17 cellular contexts compared by ENCODE assay signal in the genomic region with DNA sequence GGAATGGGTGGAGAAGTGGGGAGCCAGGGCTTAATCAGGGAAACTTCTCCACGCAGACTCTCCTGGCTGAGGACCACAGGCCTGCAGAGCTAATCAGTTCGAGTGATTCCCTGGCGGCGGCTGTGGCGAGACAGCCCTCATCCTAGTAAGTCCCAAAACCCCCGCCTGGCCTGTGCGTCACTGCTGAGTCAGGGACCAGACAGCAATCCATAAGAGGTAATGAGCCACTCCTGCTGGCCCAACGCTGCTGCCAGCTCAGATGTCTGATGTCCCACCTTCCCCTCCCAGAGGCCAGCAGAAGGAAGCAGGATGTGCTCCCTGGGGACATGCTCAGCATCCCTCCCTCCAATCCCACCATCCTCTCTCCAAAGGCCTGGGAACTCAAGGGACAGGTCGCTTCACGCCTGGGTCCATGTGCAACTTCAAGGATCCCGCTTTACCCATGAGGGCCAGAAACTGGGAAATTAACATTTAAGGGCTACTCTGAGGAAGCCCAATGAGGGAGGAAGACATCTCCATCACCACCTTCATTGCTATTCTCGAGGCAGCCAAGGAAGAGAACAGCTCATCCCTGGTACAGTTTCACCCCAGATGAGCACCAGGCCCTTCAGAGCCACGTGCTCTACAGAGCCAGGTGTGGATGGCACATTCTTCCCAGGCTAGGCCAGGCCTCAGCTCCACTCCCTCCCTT. TPM values are rescaled to one million over a fixed set of nuclear protein-coding genes. Genes with fewer than 3 reads are reported as not detected.
DNase-seq lines count a peak whose midpoint lies in the region; ATAC-seq, FAIRE-seq and TF ChIP-seq lines count a peak whose summit lies in the region.
"Had no signal": no experiment of that assay in that cellular context is flagged by ENCODE, and none has a peak within 500 bp of the region (broad histone marks: within the 10 kb centered on the region; RNA-seq: fewer than 3 reads in every experiment).

No MANE protein-coding gene starts in this region.

- peaks cover 57% of the 10 kb centered on the region for H3K36me3 ChIP-seq in bronchial epithelial cell (ENCODE audit: control insufficient read depth, insufficient read depth, low read length)
- peaks cover 0 to 78% of the 10 kb centered on the region in 2 donors for H3K36me3 ChIP-seq in psoas muscle (ENCODE audit: insufficient read depth in 1 of 2, low read depth in 1 of 2)

- intact Hi-C loops in psoas muscle (cut with DNase I), result no loop called here

- no peaks in the 10 kb centered on the region for H3K27me3 ChIP-seq in bronchial epithelial cell (ENCODE audit: control insufficient read depth, insufficient read depth, low read length)
- H3K27me3 ChIP-seq in psoas muscle (ENCODE audit: insufficient read depth in 3 of 3, low read length in 2 of 3), result no peaks in the 10 kb centered on the region
- H3K27me3 ChIP-seq: transverse colon had no signal

- H3K9me3 ChIP-seq in psoas muscle, result no peaks in the 10 kb centered on the region
- H3K9me3 ChIP-seq: transverse colon had no signal

- H3K27ac ChIP-seq in psoas muscle, result no peak overlapping the region
- H3K27ac ChIP-seq: transverse colon had no signal

- no peak for TF ChIP-seq POLR2A in erythroblast (IDR thresholded peaks at IDR 0.05; ENCODE audit: low read length)

- DNase-seq in AG10803 (ENCODE audit: low read depth) (peak; percentile 96), HTR-8/SVneo (ENCODE audit: insufficient read length, low spot score) (peak; percentile 59), bronchial epithelial cell (ENCODE audit: low read depth) (peak; percentile 63), myocyte (ENCODE audit: low read depth) (peak; percentile 90), erythroblast (lab: John Stamatoyannopoulos, UW) (no peak), psoas muscle (no peak), GM10266 (ENCODE audit: extremely low spot score) (no peak)
- DNase-seq: activated CD4-positive, alpha-beta T cell treated with anti-CD3 and anti-CD28 coated beads for 48 hours; activated naive CD4-positive, alpha-beta T cell treated with anti-CD3 and anti-CD28 coated beads for 36 hours; CD8-positive, alpha-beta T cell; effector memory CD8-positive, alpha-beta T cell; Kasumi-1; NCI-H446; nucleus accumbens; SIG-M5; transverse colon had no signal

- H3K4me3 ChIP-seq in AG10803 (ENCODE audit: low read length) (no peak overlapping the region; the same call in 1 of the 2 replicates), bronchial epithelial cell (ENCODE audit: low read depth, low read length) (no peak overlapping the region), psoas muscle (no peak overlapping the region)
- H3K4me3 ChIP-seq: transverse colon had no signal

- no peaks in the 10 kb centered on the region for H3K4me1 ChIP-seq in psoas muscle

- 88 to 92% (median 90%) methylated on average over 13 of the region's 13 CpGs for WGBS in psoas muscle, 3 donors

- TF ChIP-seq CTCF in AG10803 (conservative IDR thresholded peaks at IDR 0.05; ENCODE audit: low read length), result peak; percentile 1; the same call in 1 of the 2 replicates
- no peak for TF ChIP-seq CTCF in bronchial epithelial cell (IDR thresholded peaks at IDR 0.05; ENCODE audit: insufficient read depth, low read length, severe bottlenecking)
- no peak for TF ChIP-seq CTCF in psoas muscle (IDR thresholded peaks at IDR 0.05)
- no peak for TF ChIP-seq CTCF in GM10266 (IDR thresholded peaks at IDR 0.05; ENCODE audit: control insufficient read depth, insufficient read depth, low read depth, missing control alignments)

- FAIRE-seq in HTR-8/SVneo (lab: Jason Lieb, UNC) (peak; percentile 92), bronchial epithelial cell (lab: Jason Lieb, UNC) (no peak)

- ATAC-seq in psoas muscle (no peak), GM19324 (IDR thresholded peaks at IDR 0.05; ENCODE audit: low FRiP score, unreplicated experiment) (no peak)
- ATAC-seq: CD8-positive, alpha-beta T cell; effector memory CD8-positive, alpha-beta T cell had no signal

RNA-seq across cellular contexts. Expression of gene ACLY, which starts 7.9 kb away (rescaled TPM):
- 78.5 and 121 TPM in 2 replicates for total RNA-seq in bronchial epithelial cell
- 107 and 165 TPM in 2 replicates for total RNA-seq in myocyte
- 124 TPM for polyA plus RNA-seq in myocyte (2012)
- 10 to 100 TPM; 18.6 to 24.1 (median 21.5) TPM for total RNA-seq in psoas muscle
- polyA plus RNA-seq in psoas muscle, result 10 to 100 TPM; 10.5 to 20.5 (median 17.9) TPM

RNA-seq across cellular contexts. Expression of gene ODAD4, which starts 19.6 kb away (rescaled TPM):
- total RNA-seq in bronchial epithelial cell (0.13 and 0.26 TPM in 2 replicates), myocyte (0.57 and 1.8 TPM in 2 replicates), psoas muscle (under 1 TPM in 2 of 4 donors, not detected in 2; 0.17 to 0.32 TPM)
- 1.8 TPM for polyA plus RNA-seq in myocyte (2012)
- under 1 TPM; 0.31 to 0.99 (median 0.63) TPM for polyA plus RNA-seq in psoas muscle

RNA-seq across cellular contexts. Expression of gene KLHL11, which starts 45.6 kb away (rescaled TPM):
- total RNA-seq in bronchial epithelial cell, result 31.0 and 33.2 TPM in 2 replicates
- total RNA-seq in myocyte, result 10.9 and 13.7 TPM in 2 replicates
- polyA plus RNA-seq in myocyte (2012), result 3.1 TPM
- total RNA-seq in psoas muscle, result 1 to 10 TPM; 2.1 to 3.4 (median 2.5) TPM
- 1 to 10 TPM; 1.1 to 6.1 (median 1.4) TPM for polyA plus RNA-seq in psoas muscle

RNA-seq across cellular contexts. Expression of gene CNP, which starts 55.7 kb away (rescaled TPM):
- total RNA-seq in bronchial epithelial cell (16.3 and 32.4 TPM in 2 replicates), myocyte (64.0 and 66.1 TPM in 2 replicates), psoas muscle (10 to 100 TPM; 21.0 to 26.8 (median 22.9) TPM)
- polyA plus RNA-seq in myocyte (2012), result 75.3 TPM
- 10 to 100 TPM; 17.6 to 22.6 (median 21.2) TPM for polyA plus RNA-seq in psoas muscle

Comparison
In these comparisons a context has a peak if more than half of its experiments do, and no peak if none do; other contexts are left out.
1. DNase-seq: peak in AG10803 (single experiment), HTR-8/SVneo (single experiment), bronchial epithelial cell (single experiment) and myocyte (single experiment); none in erythroblast (0 of 2), psoas muscle (0 of 2) and GM10266 (single experiment).